Comparison of ENCODE assay signal across 18 cellular contexts in genomic region chr11:115348404-115348803, GRCh38.
DNase-seq lines count a peak whose midpoint lies in the region; TF ChIP-seq lines count a peak whose summit lies in the region.
"Had no signal": no experiment of that assay in that cellular context is flagged by ENCODE, and none has a peak within 500 bp of the region (broad histone marks: within the 10 kb centered on the region; RNA-seq: fewer than 3 reads in every experiment).

No MANE protein-coding gene starts in this region.

- H3K36me3 Mint-ChIP-seq in brain = peaks cover 3% of the 10 kb centered on the region
- no peaks in the 10 kb centered on the region for H3K36me3 Mint-ChIP-seq in activated T-helper 2 cell treated with anti-CD3 and anti-CD28 coated beads, Interferon-gamma antibody, Interleukin-2, Interleukin-4, amounts not matched to agents 10 μg/mL and 5 μg/mL and 100 μg/mL, durations not matched to agents 14 hours and 24 hours and 36 hours (ENCODE audit: low read depth)
- H3K36me3 Mint-ChIP-seq: CD4-positive, CD25-positive, alpha-beta regulatory T cell had no signal

- H3K27me3 Mint-ChIP-seq in brain = no peaks in the 10 kb centered on the region
- H3K27me3 Mint-ChIP-seq in activated T-helper 2 cell treated with anti-CD3 and anti-CD28 coated beads, Interferon-gamma antibody, Interleukin-2, Interleukin-4, amounts not matched to agents 10 μg/mL and 5 μg/mL and 100 μg/mL, durations not matched to agents 14 hours and 24 hours and 36 hours (ENCODE audit: low read depth) = peaks cover 8% of the 10 kb centered on the region
- H3K27me3 Mint-ChIP-seq: CD4-positive, CD25-positive, alpha-beta regulatory T cell had no signal

- intact Hi-C loops in activated T-helper 2 cell treated with anti-CD3 and anti-CD28 coated beads, Interferon-gamma antibody, Interleukin-2, Interleukin-4, amounts not matched to agents 10 μg/mL and 5 μg/mL and 100 μg/mL, durations not matched to agents 14 hours and 24 hours and 36 hours (cut with micrococcal nuclease) = no loop called here

- DNase-seq in DMS79 (lab: John Stamatoyannopoulos, UW) (peak; percentile 99), NCI-H1105 (lab: John Stamatoyannopoulos, UW) (peak; percentile 64), NCI-H2107 (lab: John Stamatoyannopoulos, UW) (peak; percentile 17), ACHN (no peak), SIG-M5 treated with dmso at 0.1 percent for 504 hours (lab: John Stamatoyannopoulos, UW; ENCODE audit: unreplicated experiment) (no peak)
- no peak for DNase-seq in activated T-helper 2 cell treated with anti-CD3 and anti-CD28 coated beads, Interferon-gamma antibody, Interleukin-2, Interleukin-4, amounts not matched to agents 10 μg/mL and 5 μg/mL and 100 μg/mL, durations not matched to agents 14 hours and 24 hours and 36 hours (ENCODE audit: low spot score)
- DNase-seq: CD4-positive, CD25-positive, alpha-beta regulatory T cell; DND-41; GOT3; HCEC 1CT; KG1; NCI-H146; NCI-H2081; NCI-H345; NK-92 treated with Interleukin-12 subunit alpha and Interleukin-12 subunit beta, amount 100 ng/mL, for 24 hours; SHP77 treated with DMSO at 0.1 percent for 48 hours had no signal

- no peak for TF ChIP-seq CTCF in brain (conservative IDR thresholded peaks at IDR 0.05)

- in situ Hi-C loops in ACHN (cut with HindIII; ENCODE audit: low pct_ligation_motif_present, low pct_unique_long_range_greater_than_20kb, low sequenced_read_pairs) = no loop called here

- peaks cover 0 to 2% (median 0%) of the 10 kb centered on the region in 5 experiments for H3K9me3 Mint-ChIP-seq in brain
- H3K9me3 Mint-ChIP-seq in activated T-helper 2 cell treated with anti-CD3 and anti-CD28 coated beads, Interferon-gamma antibody, Interleukin-2, Interleukin-4, amounts not matched to agents 10 μg/mL and 5 μg/mL and 100 μg/mL, durations not matched to agents 14 hours and 24 hours and 36 hours = no peaks in the 10 kb centered on the region
- H3K9me3 Mint-ChIP-seq: T-helper 2 cell treated with Interferon-gamma antibody and Interleukin-4, amounts not matched to agents 5 μg/mL and 100 μg/mL, for 36 hours had no signal

- peak overlapping the region in 3 of 5 experiments; percentile 51 to 62 (median 56) for H3K27ac Mint-ChIP-seq in brain
- H3K27ac Mint-ChIP-seq in activated T-helper 2 cell treated with anti-CD3 and anti-CD28 coated beads, Interferon-gamma antibody, Interleukin-2, Interleukin-4, amounts not matched to agents 10 μg/mL and 5 μg/mL and 100 μg/mL, durations not matched to agents 14 hours and 24 hours and 36 hours = no peak overlapping the region
- H3K27ac Mint-ChIP-seq: CD4-positive, CD25-positive, alpha-beta regulatory T cell; T-helper 2 cell treated with Interferon-gamma antibody and Interleukin-4, amounts not matched to agents 5 μg/mL and 100 μg/mL, for 36 hours had no signal

- H3K4me3 Mint-ChIP-seq in brain = no peak overlapping the region
- no peak overlapping the region for H3K4me3 Mint-ChIP-seq in activated T-helper 2 cell treated with anti-CD3 and anti-CD28 coated beads, Interferon-gamma antibody, Interleukin-2, Interleukin-4, amounts not matched to agents 10 μg/mL and 5 μg/mL and 100 μg/mL, durations not matched to agents 14 hours and 24 hours and 36 hours (ENCODE audit: low read depth)
- H3K4me3 Mint-ChIP-seq: CD4-positive, CD25-positive, alpha-beta regulatory T cell; T-helper 2 cell treated with Interferon-gamma antibody and Interleukin-4, amounts not matched to agents 5 μg/mL and 100 μg/mL, for 36 hours had no signal

- H3K4me1 Mint-ChIP-seq in brain = peaks cover 89% of the 10 kb centered on the region
- H3K4me1 Mint-ChIP-seq in activated T-helper 2 cell treated with anti-CD3 and anti-CD28 coated beads, Interferon-gamma antibody, Interleukin-2, Interleukin-4, amounts not matched to agents 10 μg/mL and 5 μg/mL and 100 μg/mL, durations not matched to agents 14 hours and 24 hours and 36 hours (ENCODE audit: low read depth) = no peaks in the 10 kb centered on the region
- H3K4me1 Mint-ChIP-seq: CD4-positive, CD25-positive, alpha-beta regulatory T cell had no signal

Comparison
In these comparisons a context has a peak if more than half of its experiments do, and no peak if none do; other contexts are left out.
1. DNase-seq: peak in DMS79 (single experiment), NCI-H1105 (single experiment) and NCI-H2107 (single experiment); none in activated T-helper 2 cell treated with anti-CD3 and anti-CD28 coated beads, Interferon-gamma antibody, Interleukin-2, Interleukin-4, amounts not matched to agents 10 μg/mL and 5 μg/mL and 100 μg/mL, durations not matched to agents 14 hours and 24 hours and 36 hours (single experiment), ACHN (single experiment) and SIG-M5 treated with dmso at 0.1 percent for 504 hours (single experiment).